Comparison of ENCODE assay signal across 8 cellular contexts in the genomic region with DNA sequence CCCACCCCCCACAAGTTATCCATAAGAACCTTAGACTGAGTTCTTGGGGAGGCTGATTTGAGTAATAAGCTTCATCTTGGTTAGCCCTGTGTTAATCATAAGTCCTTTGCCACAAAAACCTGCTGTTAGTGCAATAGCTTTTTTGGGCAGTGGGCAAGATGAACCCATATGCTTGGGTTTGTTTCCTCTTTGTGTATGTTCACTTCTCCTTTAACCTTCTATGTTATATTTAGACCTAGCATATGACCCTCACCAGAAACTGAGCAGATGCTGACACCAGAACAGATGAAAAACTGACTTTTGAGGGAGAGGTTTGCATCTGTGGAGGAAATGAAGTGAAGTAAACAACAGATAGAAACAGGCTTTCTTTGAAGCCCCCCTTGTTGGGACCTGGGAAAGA.
A peak's percentile ranks its signal among the peaks of the same experiment; 100 is the strongest.
DNase-seq lines count a peak whose midpoint lies in the region; ATAC-seq and TF ChIP-seq lines count a peak whose summit lies in the region.

No MANE protein-coding gene starts in this region.

- DNase-seq in GM10248 (ENCODE audit: extremely low spot score), result peak; percentile 26
- peak; percentile 11 for DNase-seq in GM20000 (ENCODE audit: low spot score)
- DNase-seq in NCI-H510A (lab: John Stamatoyannopoulos, UW), result no peak
- no peak for DNase-seq in coronary artery (ENCODE audit: low spot score)
- no peak for DNase-seq in transverse colon
- no peak for DNase-seq in NCI-H1105 (lab: John Stamatoyannopoulos, UW)

- CTCF ChIA-PET in GM10248 (lab: Yijun Ruan, JAX), result interaction anchor here (2.3 kb wide), 1 partner anchor 20 kb away, joined by 8 read pairs; no protein-coding TSS in a partner anchor

- ATAC-seq in HG03159 (IDR thresholded peaks at IDR 0.05; ENCODE audit: unreplicated experiment), result peak; percentile 86

- intact Hi-C loops in transverse colon (cut with DNase I; ENCODE audit: low total_unique reads), result no loop called here

- H3K36me3 ChIP-seq in transverse colon, result no peaks in the 10 kb centered on the region

- H3K4me3 ChIP-seq in coronary artery (no peak overlapping the region), transverse colon (no peak overlapping the region)

- H3K27me3 ChIP-seq in transverse colon, result no peaks in the 10 kb centered on the region

- no peak for TF ChIP-seq POLR2A in transverse colon (IDR thresholded peaks at IDR 0.05)

- H3K27ac ChIP-seq in angular gyrus (ENCODE audit: low read depth, low read length), result peak overlapping the region; percentile 2
- peak overlapping the region in 1 of 2 donors; percentile 16 for H3K27ac ChIP-seq in coronary artery
- H3K27ac ChIP-seq in transverse colon, result peak overlapping the region in 2 of 4 donors; percentile 5 to 57

- H3K4me1 ChIP-seq in transverse colon, result no peaks in the 10 kb centered on the region

- POLR2A ChIA-PET in GM10248 (lab: Yijun Ruan, JAX), result no interaction called here

- no peaks in the 10 kb centered on the region for H3K9me3 ChIP-seq in transverse colon

- in situ Hi-C loops in transverse colon (cut with MboI; ENCODE audit: low pct_ligation_motif_present in 1 of 4, low pct_unique_long_range_greater_than_20kb in 1 of 4, low sequenced_read_pairs in 3 of 4), result no loop called here

- TF ChIP-seq EP300 in transverse colon (IDR thresholded peaks at IDR 0.05; ENCODE audit: low read depth), result no peak

- TF ChIP-seq CTCF in GM10248 (IDR thresholded peaks at IDR 0.05; ENCODE audit: control extremely low read depth, extremely low read depth, low read depth, missing control alignments), result no peak
- TF ChIP-seq CTCF in GM20000 (IDR thresholded peaks at IDR 0.05; ENCODE audit: extremely low read depth, missing control alignments), result no peak
- TF ChIP-seq CTCF in coronary artery (IDR thresholded peaks at IDR 0.05), result no peak
- TF ChIP-seq CTCF in transverse colon (IDR thresholded peaks at IDR 0.05), result no peak

Comparison
In these comparisons a context has a peak if more than half of its experiments do, and no peak if none do; other contexts are left out.
1. DNase-seq: peak in GM10248 (single experiment) and GM20000 (single experiment); none in NCI-H510A (single experiment), coronary artery (single experiment), transverse colon (single experiment) and NCI-H1105 (single experiment).